ENCODE assay signal across 2 cellular contexts in genomic region chr2:48107326-48107925, GRCh38.
A peak's percentile ranks its signal among the peaks of the same experiment; 100 is the strongest.
TF ChIP-seq lines count a peak whose summit lies in the region.

No MANE protein-coding gene starts in this region.

TF ChIP-seq in GM23338, 12 proteins besides CTCF, POLR2A, EP300 and RAD21:
- TF ChIP-seq EZH2 (IDR thresholded peaks at IDR 0.05; ENCODE audit: low read depth, unreplicated experiment) (no peak), EZH2phosphoT487 (IDR thresholded peaks at IDR 0.05; ENCODE audit: unreplicated experiment) (no peak), POLR2AphosphoS5 (IDR thresholded peaks at IDR 0.05; ENCODE audit: low read depth) (no peak), ETS1 (IDR thresholded peaks at IDR 0.05) (no peak), ZNF114 (CRISPR knock-in tag; IDR thresholded peaks at IDR 0.05) (no peak), ZNF462 (CRISPR knock-in tag; IDR thresholded peaks at IDR 0.05) (no peak), JUNB (IDR thresholded peaks at IDR 0.05; ENCODE audit: unreplicated experiment) (no peak), CREB1 (CRISPR knock-in tag; IDR thresholded peaks at IDR 0.05; ENCODE audit: low read depth) (no peak), NANOG (IDR thresholded peaks at IDR 0.05; ENCODE audit: borderline replicate concordance) (no peak)

TF ChIP-seq in endothelial cell of umbilical vein, 7 proteins besides CTCF, POLR2A, EP300 and RAD21:
- TF ChIP-seq FOS (IDR thresholded peaks at IDR 0.05; ENCODE audit: borderline replicate concordance, insufficient read depth, low read length) (peak; percentile 91), JUN (IDR thresholded peaks at IDR 0.05; ENCODE audit: borderline replicate concordance, insufficient read depth, insufficient read length, low read depth) (peak; percentile 82), POLR2AphosphoS5 (IDR thresholded peaks at IDR 0.05; ENCODE audit: insufficient read depth, low read depth, low read length) (no peak)
